Comparison of ENCODE assay signal across 14 cellular contexts in the genomic region with DNA sequence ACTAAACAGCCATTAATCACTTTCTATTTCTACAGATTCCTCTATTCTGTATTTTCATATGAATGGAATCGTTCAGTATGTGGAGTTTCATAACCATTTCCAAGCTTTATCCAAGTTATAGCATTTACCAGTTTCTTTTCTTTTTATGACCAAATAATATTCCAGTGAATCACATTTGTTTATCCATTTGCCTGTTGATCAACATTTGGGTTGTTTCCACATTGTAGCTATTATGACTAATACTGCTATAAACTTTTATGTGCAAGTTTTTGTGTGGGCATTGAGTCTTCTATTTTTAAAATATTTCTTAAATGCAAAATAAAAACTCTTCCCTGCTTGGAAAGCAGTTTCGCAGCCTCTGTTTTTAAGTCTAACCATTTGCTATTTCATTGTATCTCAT.
DNase-seq lines count a peak whose midpoint lies in the region; ATAC-seq, FAIRE-seq and TF ChIP-seq lines count a peak whose summit lies in the region.
"Had no signal": no experiment of that assay in that cellular context is flagged by ENCODE, and none has a peak within 500 bp of the region (broad histone marks: within the 10 kb centered on the region; RNA-seq: fewer than 3 reads in every experiment).

No MANE protein-coding gene starts in this region.

- H3K27ac ChIP-seq in breast epithelium (no peak overlapping the region), mesenchymal stem cell (ENCODE audit: low read length, poor library complexity, severe bottlenecking) (no peak overlapping the region), uterus (no peak overlapping the region)
- H3K27ac ChIP-seq: 22Rv1; BLaER1 treated with 17β-estradiol and CSF1 and Interleukin-3, amounts not matched to agents 10 nM and 100 nM had no signal

- no peak overlapping the region for H2BK12ac ChIP-seq in mesenchymal stem cell (ENCODE audit: low read length in 2 of 2)

- intact Hi-C loops in MCF 10A (cut with micrococcal nuclease) (no loop called here), breast epithelium (cut with DNase I; ENCODE audit: low total_unique reads) (no loop called here), uterus (cut with DNase I; ENCODE audit: low total_unique reads) (no loop called here)

- H3K4me1 ChIP-seq in breast epithelium: no peaks in the 10 kb centered on the region
- H3K4me1 ChIP-seq in mesenchymal stem cell (ENCODE audit: control insufficient read depth, insufficient read depth, low read depth, low read length): no peaks in the 10 kb centered on the region
- no peaks in the 10 kb centered on the region for H3K4me1 ChIP-seq in uterus

- no peak overlapping the region for H2BK5ac ChIP-seq in mesenchymal stem cell (ENCODE audit: low read depth, low read length, poor library complexity, severe bottlenecking)

- no peak overlapping the region for H3K27ac Mint-ChIP-seq in MCF 10A (ENCODE audit: low read depth, unreplicated experiment)
- H3K27ac Mint-ChIP-seq in activated CD8-positive, alpha-beta T cell treated with anti-CD3 and anti-CD28 coated beads, Interleukin-2, amount 10 ng/mL, durations not matched to agents 7 days and 5 days: no peak overlapping the region
- H3K27ac Mint-ChIP-seq: CD4-positive, CD25-positive, alpha-beta regulatory T cell; GM23338 had no signal

- no peak overlapping the region for H3K9ac ChIP-seq in mesenchymal stem cell (ENCODE audit: low read length)
- H3K9ac ChIP-seq: BLaER1 treated with 17β-estradiol and CSF1 and Interleukin-3, amounts not matched to agents 10 nM and 100 nM had no signal

- peak; percentile 99 for FAIRE-seq in endometrium (lab: Jason Lieb, UNC)
- FAIRE-seq: GM12891 had no signal

- no peaks in the 10 kb centered on the region for H3K79me1 ChIP-seq in mesenchymal stem cell (replicated peaks; ENCODE audit: low read length, poor library complexity, severe bottlenecking)

- no peak overlapping the region for H2BK120ac ChIP-seq in mesenchymal stem cell (ENCODE audit: low read depth, low read length)

- H2BK15ac ChIP-seq in mesenchymal stem cell (ENCODE audit: low read depth, poor library complexity, severe bottlenecking): no peak overlapping the region

- no peak overlapping the region for H3K4me2 ChIP-seq in mesenchymal stem cell (ENCODE audit: low read length, poor library complexity, severe bottlenecking)
- H3K4me2 ChIP-seq: BLaER1 treated with 17β-estradiol and CSF1 and Interleukin-3, amounts not matched to agents 10 nM and 100 nM; GM23338 had no signal

- H3K27me3 Mint-ChIP-seq in MCF 10A (ENCODE audit: insufficient read depth, unreplicated experiment): no peaks in the 10 kb centered on the region
- H3K27me3 Mint-ChIP-seq in activated CD8-positive, alpha-beta T cell treated with anti-CD3 and anti-CD28 coated beads, Interleukin-2, amount 10 ng/mL, durations not matched to agents 7 days and 5 days (ENCODE audit: low read depth): no peaks in the 10 kb centered on the region
- H3K27me3 Mint-ChIP-seq: CD4-positive, CD25-positive, alpha-beta regulatory T cell had no signal

- H3K9me3 Mint-ChIP-seq in MCF 10A (ENCODE audit: unreplicated experiment): no peaks in the 10 kb centered on the region
- peaks cover 4% of the 10 kb centered on the region for H3K9me3 Mint-ChIP-seq in activated CD8-positive, alpha-beta T cell treated with anti-CD3 and anti-CD28 coated beads, Interleukin-2, amount 10 ng/mL, durations not matched to agents 7 days and 5 days (ENCODE audit: insufficient read depth)

- 94% methylated on average over 1 of the region's 2 CpGs for WGBS in mesenchymal stem cell

- no peaks in the 10 kb centered on the region for H3K36me3 Mint-ChIP-seq in MCF 10A (ENCODE audit: insufficient read depth, unreplicated experiment)
- H3K36me3 Mint-ChIP-seq in activated CD8-positive, alpha-beta T cell treated with anti-CD3 and anti-CD28 coated beads, Interleukin-2, amount 10 ng/mL, durations not matched to agents 7 days and 5 days (ENCODE audit: low read depth): no peaks in the 10 kb centered on the region
- H3K36me3 Mint-ChIP-seq: CD4-positive, CD25-positive, alpha-beta regulatory T cell had no signal

- no peak overlapping the region for H3K14ac ChIP-seq in mesenchymal stem cell (ENCODE audit: low read length in 2 of 2)

- H2AFZ ChIP-seq in mesenchymal stem cell (ENCODE audit: low read depth, low read length): no peak overlapping the region
- H2AFZ ChIP-seq: GM23338 had no signal

- no peaks in the 10 kb centered on the region for H3K36me3 ChIP-seq in breast epithelium
- H3K36me3 ChIP-seq in mesenchymal stem cell (ENCODE audit: control insufficient read depth in 1 of 2, insufficient read depth in 2 of 2, low read depth in 1 of 2, low read length in 2 of 2): no peaks in the 10 kb centered on the region
- H3K36me3 ChIP-seq in uterus: no peaks in the 10 kb centered on the region
- H3K36me3 ChIP-seq: BLaER1 treated with 17β-estradiol and CSF1 and Interleukin-3, amounts not matched to agents 10 nM and 100 nM had no signal

- H3K23ac ChIP-seq in mesenchymal stem cell (ENCODE audit: low read length in 2 of 2): no peak overlapping the region

- H3K4me3 ChIP-seq in breast epithelium (no peak overlapping the region), mesenchymal stem cell (ENCODE audit: insufficient read depth in 1 of 2, low read depth in 1 of 2, low read length in 2 of 2) (no peak overlapping the region), uterus (no peak overlapping the region)
- H3K4me3 ChIP-seq: BLaER1 treated with 17β-estradiol and CSF1 and Interleukin-3, amounts not matched to agents 10 nM and 100 nM; GM23338 had no signal

- no peak overlapping the region for H3K18ac ChIP-seq in mesenchymal stem cell (ENCODE audit: low read depth in 1 of 2, low read length in 2 of 2)

- H3K4ac ChIP-seq in mesenchymal stem cell (ENCODE audit: low read depth in 1 of 2, low read length in 2 of 2): no peak overlapping the region

- H3K27me3 ChIP-seq in breast epithelium (no peaks in the 10 kb centered on the region), mesenchymal stem cell (ENCODE audit: control insufficient read depth in 1 of 2, insufficient read depth in 1 of 2, low read length in 2 of 2) (no peaks in the 10 kb centered on the region), uterus (no peaks in the 10 kb centered on the region)
- H3K27me3 ChIP-seq: BLaER1 treated with 17β-estradiol and CSF1 and Interleukin-3, amounts not matched to agents 10 nM and 100 nM had no signal

- H3K9me3 ChIP-seq in breast epithelium (peaks cover 10% of the 10 kb centered on the region in 2 donors), mesenchymal stem cell (ENCODE audit: control insufficient read depth, low read length) (peaks cover 31% of the 10 kb centered on the region), uterus (no peaks in the 10 kb centered on the region)

- H2AK5ac ChIP-seq in mesenchymal stem cell (ENCODE audit: low read length, severe bottlenecking): no peak overlapping the region

- DNase-seq in MCF 10A (ENCODE audit: unreplicated experiment) (peak; percentile 14), breast epithelium (ENCODE audit: low spot score in 2 of 2) (no peak), mesenchymal stem cell (peak; percentile 54), superior temporal gyrus (ENCODE audit: extremely low spot score) (no peak), uterus (no peak)
- DNase-seq in activated CD8-positive, alpha-beta T cell treated with anti-CD3 and anti-CD28 coated beads, Interleukin-2, amount 10 ng/mL, durations not matched to agents 7 days and 5 days: no peak
- DNase-seq: CD4-positive, CD25-positive, alpha-beta regulatory T cell; DMS53; H7 had no signal

- no peak overlapping the region for H4K8ac ChIP-seq in mesenchymal stem cell (ENCODE audit: low read length)

- H3K4me1 Mint-ChIP-seq in MCF 10A (ENCODE audit: insufficient read depth, unreplicated experiment): peaks cover 7% of the 10 kb centered on the region
- no peaks in the 10 kb centered on the region for H3K4me1 Mint-ChIP-seq in activated CD8-positive, alpha-beta T cell treated with anti-CD3 and anti-CD28 coated beads, Interleukin-2, amount 10 ng/mL, durations not matched to agents 7 days and 5 days (ENCODE audit: low read depth)

- no peak for ATAC-seq in activated CD8-positive, alpha-beta T cell treated with anti-CD3 and anti-CD28 coated beads, Interleukin-2, amount 10 ng/mL, durations not matched to agents 7 days and 5 days
- ATAC-seq: GM23338 had no signal

- BruUV-seq in MCF 10A (replicated peaks; lab: Mats Ljungman, UMichigan): no TSS peak

- POLR2A ChIA-PET in MCF 10A (lab: Yijun Ruan, JAX): interaction anchor here (0.7 kb wide), 1 partner anchor 12 kb away, joined by 3 read pairs; no protein-coding TSS in a partner anchor
- POLR2A ChIA-PET in activated CD8-positive, alpha-beta T cell treated with anti-CD3 and anti-CD28 coated beads, Interleukin-2, amount 10 ng/mL, durations not matched to agents 7 days and 5 days (lab: Charles Lee): no interaction called here

- no peak overlapping the region for H4K91ac ChIP-seq in mesenchymal stem cell (ENCODE audit: low read length)

- TF ChIP-seq POLR2A in breast epithelium (IDR thresholded peaks at IDR 0.05): no peak
- no peak for TF ChIP-seq POLR2A in uterus (IDR thresholded peaks at IDR 0.05)

- CTCF ChIA-PET in MCF 10A (lab: Yijun Ruan, JAX): no interaction called here
- CTCF ChIA-PET in activated CD8-positive, alpha-beta T cell treated with anti-CD3 and anti-CD28 coated beads, Interleukin-2, amount 10 ng/mL, durations not matched to agents 7 days and 5 days (lab: Charles Lee): no interaction called here

- TF ChIP-seq CTCF in MCF 10A (IDR thresholded peaks at IDR 0.05; ENCODE audit: unreplicated experiment): no peak
- TF ChIP-seq CTCF in breast epithelium (IDR thresholded peaks at IDR 0.05): no peak
- TF ChIP-seq CTCF in uterus (IDR thresholded peaks at IDR 0.05): no peak

- no peak overlapping the region for H3K4me3 Mint-ChIP-seq in MCF 10A (ENCODE audit: unreplicated experiment)
- no peak overlapping the region for H3K4me3 Mint-ChIP-seq in activated CD8-positive, alpha-beta T cell treated with anti-CD3 and anti-CD28 coated beads, Interleukin-2, amount 10 ng/mL, durations not matched to agents 7 days and 5 days
- H3K4me3 Mint-ChIP-seq: CD4-positive, CD25-positive, alpha-beta regulatory T cell; GM23338 had no signal

Comparison
In these comparisons a context has a peak if more than half of its experiments do, and no peak if none do; other contexts are left out.
1. DNase-seq: peak in MCF 10A (single experiment) and mesenchymal stem cell (single experiment); none in breast epithelium (0 of 2), activated CD8-positive, alpha-beta T cell treated with anti-CD3 and anti-CD28 coated beads, Interleukin-2, amount 10 ng/mL, durations not matched to agents 7 days and 5 days (single experiment), superior temporal gyrus (single experiment) and uterus (0 of 2).